In the genomic region with DNA sequence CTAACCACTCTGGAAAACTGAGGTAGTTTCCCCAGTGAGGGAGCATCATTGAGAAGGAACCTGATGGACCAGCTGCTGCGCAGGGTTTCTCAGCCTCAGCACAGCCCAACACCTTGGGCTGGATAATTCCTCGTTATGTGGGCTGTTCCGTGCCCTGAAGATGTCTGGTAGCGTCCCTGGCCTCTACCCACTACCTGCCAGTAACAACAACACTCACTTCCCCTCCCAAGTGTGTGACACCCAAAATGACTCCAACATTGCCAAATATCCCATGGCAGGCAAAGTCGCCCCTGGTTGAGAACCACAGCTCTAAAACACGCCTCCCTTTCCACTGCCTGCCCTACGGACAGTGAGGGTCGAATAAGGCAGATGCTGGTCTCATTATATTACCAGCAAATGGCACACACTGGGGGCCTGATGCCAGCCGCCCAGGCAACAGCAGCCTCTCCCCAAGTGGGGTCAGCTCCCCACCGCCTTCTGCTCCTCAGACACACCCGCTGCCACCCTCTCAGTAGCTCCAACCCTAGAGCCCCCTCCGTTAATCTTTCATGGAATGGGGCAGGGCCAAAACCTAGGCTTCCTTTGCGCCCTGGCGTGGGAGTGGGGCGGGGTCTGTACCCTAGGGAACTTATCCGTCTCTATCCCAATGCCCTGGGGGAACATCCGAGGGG, we compare ENCODE assay signal across 8 cellular contexts. TPM values are rescaled to one million over a fixed set of nuclear protein-coding genes. Genes with fewer than 3 reads are reported as not detected.
A peak's percentile ranks its signal among the peaks of the same experiment; 100 is the strongest.
DNase-seq lines count a peak whose midpoint lies in the region; ATAC-seq, FAIRE-seq and TF ChIP-seq lines count a peak whose summit lies in the region.

No MANE protein-coding gene starts in this region.

- DNase-seq in Jurkat, Clone E6-1 (ENCODE audit: low read depth, low spot score) = no peak
- DNase-seq in mammary epithelial cell (peak; percentile 38), retina (no peak), frontal cortex (ENCODE audit: low spot score in 2 of 2) (no peak)

- ATAC-seq in HG03097 (IDR thresholded peaks at IDR 0.05; ENCODE audit: low FRiP score, unreplicated experiment) (no peak), GM18520 (IDR thresholded peaks at IDR 0.05; ENCODE audit: unreplicated experiment) (no peak)

- peaks cover 58% of the 10 kb centered on the region for H3K79me2 ChIP-seq in mammary epithelial cell (ENCODE audit: insufficient read depth, low read length)

- no peak for TF ChIP-seq CTCF in mammary epithelial cell (conservative IDR thresholded peaks at IDR 0.05 in 1 of 2, IDR thresholded peaks at IDR 0.05 in 1 of 2; ENCODE audit: extremely low read depth in 1 of 2, insufficient read depth in 1 of 2, low read depth in 1 of 2, low read length in 2 of 2)

- dilution Hi-C loops in mammary epithelial cell (cut with HindIII; ENCODE audit: low sequenced_read_pairs) = loop anchor here (10.0 kb wide), 1 partner anchor 105 kb away; no protein-coding TSS in a partner anchor

- 4% methylated on average over 15 of the region's 17 CpGs for WGBS in mammary epithelial cell (ENCODE audit: low coverage, missing lambda C conversion rate)

- H3K27ac ChIP-seq in BLaER1 = peak overlapping the region; percentile 85
- H3K27ac ChIP-seq in mammary epithelial cell (ENCODE audit: insufficient read depth, low read depth, low read length) = peak overlapping the region; percentile 70

- H3K9me3 ChIP-seq in BLaER1 (no peaks in the 10 kb centered on the region), mammary epithelial cell (replicated peaks; ENCODE audit: insufficient read depth, low read length) (no peaks in the 10 kb centered on the region), mucosa of stomach (ENCODE audit: control insufficient read depth, low read length) (no peaks in the 10 kb centered on the region)

- CTCF ChIA-PET in mammary epithelial cell (lab: Charles Lee; ENCODE audit: low non-redundant PET) = interaction anchor here (1.3 kb wide), 1 partner anchor 41 kb away, joined by 7 read pairs; no protein-coding TSS in a partner anchor

- intact Hi-C loops in mammary epithelial cell (cut with micrococcal nuclease) = no loop called here

- H3K27me3 ChIP-seq in BLaER1 (no peaks in the 10 kb centered on the region), mammary epithelial cell (ENCODE audit: insufficient read depth, low read length) (no peaks in the 10 kb centered on the region), mucosa of stomach (ENCODE audit: control insufficient read depth, insufficient read depth, low read length) (no peaks in the 10 kb centered on the region)

- no TSS peak for BruUV-seq in mammary epithelial cell (replicated peaks; lab: Mats Ljungman, UMichigan)

- H3K36me3 ChIP-seq in BLaER1 (peaks cover 10% of the 10 kb centered on the region), mammary epithelial cell (ENCODE audit: insufficient read depth, low read length) (no peaks in the 10 kb centered on the region), mucosa of stomach (ENCODE audit: control insufficient read depth, insufficient read depth, low read length) (no peaks in the 10 kb centered on the region)

- peak overlapping the region; percentile 98 for H3K4me3 ChIP-seq in BLaER1
- H3K4me3 ChIP-seq in Jurkat, Clone E6-1 (ENCODE audit: low read length) = peak overlapping the region; percentile 65
- peak overlapping the region; percentile 86 to 94 (median 90) for H3K4me3 ChIP-seq in mammary epithelial cell (replicated peaks in 1 of 3; ENCODE audit: insufficient read depth in 1 of 3, low read depth in 2 of 3, low read length in 3 of 3)
- peak overlapping the region; percentile 33 for H3K4me3 ChIP-seq in mucosa of stomach (ENCODE audit: low read length)

- no peak for FAIRE-seq in frontal cortex (lab: Jason Lieb, UNC)

- H3K4me1 ChIP-seq in BLaER1 = peaks cover 71% of the 10 kb centered on the region
- H3K4me1 ChIP-seq in mammary epithelial cell (ENCODE audit: insufficient read depth, low read length) = peaks cover 34% of the 10 kb centered on the region
- H3K4me1 ChIP-seq in mucosa of stomach (ENCODE audit: control insufficient read depth, insufficient read depth, low read length) = peaks cover 42% of the 10 kb centered on the region

- H3K9ac ChIP-seq in BLaER1 (peak overlapping the region; percentile 89), mammary epithelial cell (ENCODE audit: insufficient read depth, low read length) (peak overlapping the region; percentile 79), mucosa of stomach (ENCODE audit: low read length) (peak overlapping the region; percentile 78)

- H4K20me1 ChIP-seq in BLaER1 = peaks cover 47% of the 10 kb centered on the region
- no peaks in the 10 kb centered on the region for H4K20me1 ChIP-seq in mammary epithelial cell (ENCODE audit: insufficient read depth, low read length)

- H2AFZ ChIP-seq in mammary epithelial cell (ENCODE audit: low read depth, low read length) = peak overlapping the region; percentile 82

- in situ Hi-C loops in mammary epithelial cell (cut with MboI; ENCODE audit: low sequenced_read_pairs in 2 of 2) = loop anchor here (10.0 kb wide), 2 partner anchors 95 to 195 kb away; partner anchors contain the start of gene QRICH2 (in 1 of the 2)

- H3K4me2 ChIP-seq in BLaER1 (peak overlapping the region; percentile 100), mammary epithelial cell (ENCODE audit: insufficient read depth, low read depth, low read length) (peak overlapping the region; percentile 78)

RNA-seq across cellular contexts. Expression of gene RHBDF2, which starts 1.0 kb away (rescaled TPM):
- 6.0 TPM for polyA plus RNA-seq in Jurkat, Clone E6-1 (2012; ENCODE audit: insufficient read depth, insufficient read length)
- total RNA-seq in mammary epithelial cell = 10 to 100 TPM; 22.0 to 51.3 TPM
- polyA plus RNA-seq in mammary epithelial cell = 30.6 TPM
- polyA minus RNA-seq in mammary epithelial cell = 21.1 TPM
- 1.6 TPM for total RNA-seq in frontal cortex

RNA-seq across cellular contexts. Expression of gene AANAT, which starts 32.8 kb away (rescaled TPM):
- polyA plus RNA-seq in Jurkat, Clone E6-1 (2012; ENCODE audit: insufficient read depth, insufficient read length) = not detected
- total RNA-seq in mammary epithelial cell (not detected), frontal cortex (not detected)
- 0.16 TPM for polyA plus RNA-seq in mammary epithelial cell
- polyA minus RNA-seq in mammary epithelial cell = not detected

RNA-seq across cellular contexts. Expression of gene CYGB, which starts 37.3 kb away (rescaled TPM):
- not detected for polyA plus RNA-seq in Jurkat, Clone E6-1 (2012; ENCODE audit: insufficient read depth, insufficient read length)
- 10 to 100 TPM in 1 of 2 donors, 1 to 10 TPM in 1; 3.3 to 17.0 TPM for total RNA-seq in mammary epithelial cell
- 18.8 TPM for polyA plus RNA-seq in mammary epithelial cell
- polyA minus RNA-seq in mammary epithelial cell = 18.6 TPM
- 3.3 TPM for total RNA-seq in frontal cortex

RNA-seq across cellular contexts. Expression of gene PRCD, which starts 39.6 kb away (rescaled TPM):
- polyA plus RNA-seq in Jurkat, Clone E6-1 (2012; ENCODE audit: insufficient read depth, insufficient read length) = 1.8 TPM
- total RNA-seq in mammary epithelial cell (1 to 10 TPM in 1 of 2 donors, under 1 TPM in 1; 0.66 to 1.2 TPM), frontal cortex (2.4 TPM)
- polyA plus RNA-seq in mammary epithelial cell = 0.71 TPM
- polyA minus RNA-seq in mammary epithelial cell = not detected

RNA-seq across cellular contexts. Expression of gene UBE2O, which starts 47.3 kb away (rescaled TPM):
- 29.3 TPM for polyA plus RNA-seq in Jurkat, Clone E6-1 (2012; ENCODE audit: insufficient read depth, insufficient read length)
- 10 to 100 TPM; 20.8 to 21.3 TPM for total RNA-seq in mammary epithelial cell
- 14.9 TPM for polyA plus RNA-seq in mammary epithelial cell
- 102 TPM for polyA minus RNA-seq in mammary epithelial cell
- total RNA-seq in frontal cortex = 37.5 TPM

Comparison
In these comparisons a context has a peak if more than half of its experiments do, and no peak if none do; other contexts are left out.
1. H3K4me3 ChIP-seq: peak in every context shown above with its lines; median percentile 98 in BLaER1; 90 in mammary epithelial cell; 65 in Jurkat, Clone E6-1; 33 in mucosa of stomach.